10 cellular contexts compared by ENCODE assay signal in genomic region chr5:173326501-173326960, GRCh38. TPM values are rescaled to one million over a fixed set of nuclear protein-coding genes. Genes with fewer than 3 reads are reported as not detected.
DNase-seq lines count a peak whose midpoint lies in the region; ATAC-seq and TF ChIP-seq lines count a peak whose summit lies in the region.
"Had no signal": no experiment of that assay in that cellular context is flagged by ENCODE, and none has a peak within 500 bp of the region (broad histone marks: within the 10 kb centered on the region; RNA-seq: fewer than 3 reads in every experiment).

No MANE protein-coding gene starts in this region.

- intact Hi-C loops in CD8-positive, alpha-beta T cell (cut with DNase I, micrococcal nuclease): no loop called here

- H3K4me3 Mint-ChIP-seq in endothelial cell (ENCODE audit: unreplicated experiment): peak overlapping the region; percentile 82
- no peak overlapping the region for H3K4me3 Mint-ChIP-seq in CD8-positive, alpha-beta T cell
- H3K4me3 Mint-ChIP-seq: B cell; dendritic cell treated with granulocyte-macrophage colony-stimulating factor and Interleukin-4, amounts not matched to agents 40 ng/mL and 50 ng/mL, for 4 days had no signal

- H3K4me1 Mint-ChIP-seq in endothelial cell (ENCODE audit: unreplicated experiment): peaks cover 41% of the 10 kb centered on the region
- H3K4me1 Mint-ChIP-seq in CD8-positive, alpha-beta T cell (ENCODE audit: low read depth): peaks cover 17% of the 10 kb centered on the region

- no peak overlapping the region for H3K27ac Mint-ChIP-seq in endothelial cell (ENCODE audit: unreplicated experiment)
- H3K27ac Mint-ChIP-seq in CD8-positive, alpha-beta T cell: no peak overlapping the region
- H3K27ac Mint-ChIP-seq: B cell; dendritic cell treated with granulocyte-macrophage colony-stimulating factor and Interleukin-4, amounts not matched to agents 40 ng/mL and 50 ng/mL, for 4 days had no signal

- H3K9me3 ChIP-seq in CD8-positive, alpha-beta T cell (ENCODE audit: low read length): no peaks in the 10 kb centered on the region

- no peak overlapping the region for H3K27ac ChIP-seq in CD8-positive, alpha-beta T cell (ENCODE audit: low read depth, low read length)

- TF ChIP-seq CTCF in endothelial cell (IDR thresholded peaks at IDR 0.05; ENCODE audit: unreplicated experiment): no peak
- TF ChIP-seq CTCF in CD8-positive, alpha-beta T cell (IDR thresholded peaks at IDR 0.05): no peak

- H3K9me3 Mint-ChIP-seq in endothelial cell (ENCODE audit: unreplicated experiment): no peaks in the 10 kb centered on the region
- no peaks in the 10 kb centered on the region for H3K9me3 Mint-ChIP-seq in CD8-positive, alpha-beta T cell

- peaks cover 9% of the 10 kb centered on the region for H3K27me3 ChIP-seq in CD8-positive, alpha-beta T cell (ENCODE audit: insufficient read depth, low read length)

- H3K36me3 Mint-ChIP-seq in endothelial cell (ENCODE audit: low read depth, unreplicated experiment): peaks cover 8% of the 10 kb centered on the region
- no peaks in the 10 kb centered on the region for H3K36me3 Mint-ChIP-seq in CD8-positive, alpha-beta T cell

- ATAC-seq in CD8-positive, alpha-beta T cell: no peak

- peaks cover 15% of the 10 kb centered on the region for H3K27me3 Mint-ChIP-seq in endothelial cell (ENCODE audit: unreplicated experiment)
- peaks cover 64% of the 10 kb centered on the region for H3K27me3 Mint-ChIP-seq in CD8-positive, alpha-beta T cell (ENCODE audit: low read depth)

- POLR2A ChIA-PET in CD8-positive, alpha-beta T cell (lab: Charles Lee): no interaction called here

- H3K4me1 ChIP-seq in CD8-positive, alpha-beta T cell (ENCODE audit: insufficient read depth, low read length): no peaks in the 10 kb centered on the region

- DNase-seq in NCI-H1694 treated with DMSO at 0.1 percent for 48 hours (lab: John Stamatoyannopoulos, UW) (peak; percentile 25), NCI-H1694 (lab: John Stamatoyannopoulos, UW) (no peak), OCI-M1 (lab: John Stamatoyannopoulos, UW) (peak; percentile 68), endothelial cell (ENCODE audit: low spot score) (no peak), retina (peak; percentile 49), NCI-H1436 treated with DMSO at 0.1 percent for 48 hours (lab: John Stamatoyannopoulos, UW) (no peak), mucosa of gallbladder (ENCODE audit: low spot score) (no peak)
- DNase-seq in CD8-positive, alpha-beta T cell: no peak

- no peak overlapping the region for H3K4me3 ChIP-seq in CD8-positive, alpha-beta T cell (ENCODE audit: low read depth, low read length)

- H3K36me3 ChIP-seq in CD8-positive, alpha-beta T cell (ENCODE audit: insufficient read depth, low read length): no peaks in the 10 kb centered on the region

- CTCF ChIA-PET in CD8-positive, alpha-beta T cell (lab: Charles Lee): no interaction called here

RNA-seq across cellular contexts. Expression of gene STC2, which starts 1.7 kb away (rescaled TPM):
- total RNA-seq in endothelial cell (ENCODE audit: unreplicated experiment): 3.6 TPM
- total RNA-seq in CD8-positive, alpha-beta T cell: not detected
- 10.3 TPM for total RNA-seq in mucosa of gallbladder
- total RNA-seq: B cell had no signal

Comparison
In these comparisons a context has a peak if more than half of its experiments do, and no peak if none do; other contexts are left out.
1. DNase-seq: peak in NCI-H1694 treated with DMSO at 0.1 percent for 48 hours (single experiment), OCI-M1 (single experiment) and retina (single experiment); none in NCI-H1694 (single experiment), endothelial cell (single experiment), NCI-H1436 treated with DMSO at 0.1 percent for 48 hours (single experiment), CD8-positive, alpha-beta T cell (0 of 7) and mucosa of gallbladder (single experiment).